ENCODE assay signal across 8 cellular contexts in genomic region chr10:50937230-50937907, GRCh38. TPM values are rescaled to one million over a fixed set of nuclear protein-coding genes. Genes with fewer than 3 reads are reported as not detected.
DNase-seq lines count a peak whose midpoint lies in the region; ATAC-seq, FAIRE-seq and TF ChIP-seq lines count a peak whose summit lies in the region.

No MANE protein-coding gene starts in this region.

- peak; percentile 87 for FAIRE-seq in astrocyte (lab: Jason Lieb, UNC)
- peak; percentile 87 for FAIRE-seq in kidney (lab: Jason Lieb, UNC)

- no peak overlapping the region for H2AFZ ChIP-seq in astrocyte (ENCODE audit: low read depth, low read length)

- intact Hi-C loops in kidney (cut with DNase I) (no loop called here), uterus (cut with DNase I; ENCODE audit: low total_unique reads) (no loop called here)

- no peak overlapping the region for H3K27ac Mint-ChIP-seq in HFFc6
- H3K27ac Mint-ChIP-seq in astrocyte (ENCODE audit: unreplicated experiment): no peak overlapping the region

- H3K4me1 ChIP-seq in astrocyte (ENCODE audit: insufficient read depth, low read length): no peaks in the 10 kb centered on the region
- no peaks in the 10 kb centered on the region for H3K4me1 ChIP-seq in kidney (ENCODE audit: control insufficient read depth in 1 of 2, insufficient read depth in 1 of 2, low read depth in 1 of 2, low read length in 2 of 2)
- H3K4me1 ChIP-seq in uterus: no peaks in the 10 kb centered on the region

- peaks cover 12% of the 10 kb centered on the region; the same call in 1 of the 2 replicates for H3K27me3 Mint-ChIP-seq in HFFc6 (ENCODE audit: insufficient read depth)
- no peaks in the 10 kb centered on the region for H3K27me3 Mint-ChIP-seq in astrocyte (ENCODE audit: low read depth, unreplicated experiment)

- DNase-seq in AG10803 (ENCODE audit: low read depth) (peak; percentile 48), HFFc6 (peak; percentile 50), astrocyte (ENCODE audit: low read depth) (peak; percentile 16), kidney (no peak), NCI-H2107 (lab: John Stamatoyannopoulos, UW) (no peak), GM19240 (ENCODE audit: insufficient read length, low spot score) (no peak), uterus (no peak)

- H3K4me1 Mint-ChIP-seq in HFFc6 (ENCODE audit: low read depth): no peaks in the 10 kb centered on the region
- H3K4me1 Mint-ChIP-seq in astrocyte (ENCODE audit: low read depth, unreplicated experiment): peaks cover 1% of the 10 kb centered on the region

- TF ChIP-seq CTCF in AG10803 (conservative IDR thresholded peaks at IDR 0.05; ENCODE audit: low read length) (peak; percentile 77), HFFc6 (IDR thresholded peaks at IDR 0.05) (peak; percentile 75), astrocyte (IDR thresholded peaks at IDR 0.05; ENCODE audit: insufficient read depth, low read depth, low read length) (peak; percentile 46), kidney (IDR thresholded peaks at IDR 0.05; ENCODE audit: borderline replicate concordance, extremely low read depth, insufficient read depth) (peak; percentile 44), uterus (IDR thresholded peaks at IDR 0.05) (peak in 1 of 4 experiments; percentile 23)

- H3K79me2 ChIP-seq in astrocyte (ENCODE audit: insufficient read depth, low read length): no peaks in the 10 kb centered on the region

- H3K36me3 Mint-ChIP-seq in HFFc6 (ENCODE audit: low read depth) (no peaks in the 10 kb centered on the region), astrocyte (ENCODE audit: low read depth, unreplicated experiment) (no peaks in the 10 kb centered on the region)

- H3K4me2 ChIP-seq in astrocyte (ENCODE audit: low read length): no peak overlapping the region

- H3K27me3 ChIP-seq in astrocyte (ENCODE audit: insufficient read depth, low read length) (no peaks in the 10 kb centered on the region), uterus (no peaks in the 10 kb centered on the region)

- no peaks in the 10 kb centered on the region for H3K9me3 ChIP-seq in astrocyte (ENCODE audit: insufficient read depth, low read depth, low read length)
- H3K9me3 ChIP-seq in kidney (ENCODE audit: control insufficient read depth in 1 of 2, low read length in 2 of 2): no peaks in the 10 kb centered on the region
- H3K9me3 ChIP-seq in uterus: no peaks in the 10 kb centered on the region

- H3K36me3 ChIP-seq in astrocyte (ENCODE audit: insufficient read depth, low read length) (no peaks in the 10 kb centered on the region), kidney (ENCODE audit: control insufficient read depth in 1 of 2, insufficient read depth in 2 of 2, low read length in 2 of 2) (no peaks in the 10 kb centered on the region), uterus (no peaks in the 10 kb centered on the region)

- no peaks in the 10 kb centered on the region for H4K20me1 ChIP-seq in astrocyte (ENCODE audit: insufficient read depth, low read length)

- H3K9ac ChIP-seq in astrocyte (ENCODE audit: low read length) (no peak overlapping the region), kidney (ENCODE audit: low read length in 2 of 2) (no peak overlapping the region)

- no peak for ATAC-seq in HG03280 (IDR thresholded peaks at IDR 0.05; ENCODE audit: unreplicated experiment)

- H3K4me3 Mint-ChIP-seq in HFFc6 (no peak overlapping the region), astrocyte (ENCODE audit: unreplicated experiment) (no peak overlapping the region)

- no peak overlapping the region for H3K4me3 ChIP-seq in AG10803 (ENCODE audit: low read length)
- H3K4me3 ChIP-seq in astrocyte (ENCODE audit: insufficient read depth, low read depth, low read length): no peak overlapping the region
- H3K4me3 ChIP-seq in kidney (ENCODE audit: low read length in 2 of 2): no peak overlapping the region
- H3K4me3 ChIP-seq in uterus: no peak overlapping the region

- TF ChIP-seq POLR2A in uterus (IDR thresholded peaks at IDR 0.05): no peak

- H3K27ac ChIP-seq in astrocyte (ENCODE audit: low read depth, low read length) (no peak overlapping the region), kidney (ENCODE audit: low read depth in 2 of 2, low read length in 2 of 2) (no peak overlapping the region), uterus (no peak overlapping the region)

- H3K9me3 Mint-ChIP-seq in HFFc6 (no peaks in the 10 kb centered on the region), astrocyte (ENCODE audit: unreplicated experiment) (no peaks in the 10 kb centered on the region)

RNA-seq across cellular contexts. Expression of gene A1CF, which starts 51.9 kb away (rescaled TPM):
- not detected for total RNA-seq in HFFc6 (2021; fragmentation: NEBNext Ultra II Directional; extraction: Animal tissue kit (Norgen Biotek cat#: 25700))
- total RNA-seq in astrocyte: not detected in 2 replicates
- total RNA-seq in kidney: 3.7 TPM
- polyA plus RNA-seq in kidney (ENCODE audit: insufficient read depth, low read depth, low replicate concordance): 3.8 TPM
- under 1 TPM in 1 of 4 donors, not detected in 3; under 0.01 TPM for total RNA-seq in uterus

Comparison
In these comparisons a context has a peak if more than half of its experiments do, and no peak if none do; other contexts are left out.
1. DNase-seq: peak in AG10803 (single experiment), HFFc6 (single experiment) and astrocyte (single experiment); none in kidney (single experiment), NCI-H2107 (single experiment), GM19240 (single experiment) and uterus (0 of 2).